ENCODE assay signal across 1 cellular context in genomic region chrX:68536429-68536828, GRCh38.
TF ChIP-seq lines count a peak whose summit lies in the region.

No MANE protein-coding gene starts in this region.

TF ChIP-seq in IMR-90, 13 proteins besides CTCF, POLR2A, EP300 and RAD21:
- TF ChIP-seq CEBPB (IDR thresholded peaks at IDR 0.05; ENCODE audit: low read depth, low read length) (no peak), USF2 (IDR thresholded peaks at IDR 0.05; ENCODE audit: low read depth, low read length) (no peak), CHD1 (IDR thresholded peaks at IDR 0.05; ENCODE audit: low read depth, low read length) (no peak), RCOR1 (IDR thresholded peaks at IDR 0.05; ENCODE audit: insufficient replicate concordance, low read length) (no peak), NFE2L2 (IDR thresholded peaks at IDR 0.05; ENCODE audit: low read depth, low read length) (no peak), MXI1 (IDR thresholded peaks at IDR 0.05; ENCODE audit: borderline replicate concordance, low read depth, low read length) (no peak), FOS (IDR thresholded peaks at IDR 0.05; ENCODE audit: low read depth, low read length) (no peak), RFX5 (IDR thresholded peaks at IDR 0.05; ENCODE audit: low read depth, low read length) (no peak), MAZ (IDR thresholded peaks at IDR 0.05; ENCODE audit: borderline replicate concordance, low read depth, low read length) (no peak), MAFK (IDR thresholded peaks at IDR 0.05; ENCODE audit: low read depth, low read length) (no peak), SMC3 (IDR thresholded peaks at IDR 0.05; ENCODE audit: low read depth, low read length) (no peak), BHLHE40 (IDR thresholded peaks at IDR 0.05; ENCODE audit: low read depth, low read length) (no peak), ELK1 (IDR thresholded peaks at IDR 0.05; ENCODE audit: borderline replicate concordance, low read depth, low read length) (no peak)
